14 cellular contexts compared by ENCODE assay signal in genomic region chr16:2533912-2534311, GRCh38. TPM values are rescaled to one million over a fixed set of nuclear protein-coding genes. Genes with fewer than 3 reads are reported as not detected.
A peak's percentile ranks its signal among the peaks of the same experiment; 100 is the strongest.
DNase-seq lines count a peak whose midpoint lies in the region; ATAC-seq and TF ChIP-seq lines count a peak whose summit lies in the region.
"Had no signal": no experiment of that assay in that cellular context is flagged by ENCODE, and none has a peak within 500 bp of the region (broad histone marks: within the 10 kb centered on the region; RNA-seq: fewer than 3 reads in every experiment).

No MANE protein-coding gene starts in this region.

- peaks cover 16% of the 10 kb centered on the region for H3K4me1 ChIP-seq in CD8-positive, alpha-beta memory T cell (ENCODE audit: insufficient read depth, low read length)

- H3K4me3 Mint-ChIP-seq in CD14-positive monocyte (no peak overlapping the region), nephron (peak overlapping the region; percentile 71 to 79 (median 74))
- peak overlapping the region in 6 of 7 donors; percentile 54 to 87 (median 62) for H3K4me3 Mint-ChIP-seq in CD8-positive, alpha-beta memory T cell
- peak overlapping the region; percentile 41 for H3K4me3 Mint-ChIP-seq in activated naive CD8-positive, alpha-beta T cell treated with anti-CD3 and anti-CD28 coated beads, Interleukin-2, amount 50 U/mL, for 24 hours

- H3K27ac Mint-ChIP-seq in CD14-positive monocyte (peak overlapping the region in 5 of 7 donors; percentile 46 to 100 (median 77)), nephron (peak overlapping the region in 2 of 3 experiments; percentile 21 to 39)
- H3K27ac Mint-ChIP-seq in CD8-positive, alpha-beta memory T cell = peak overlapping the region in 7 of 8 donors; percentile 54 to 99 (median 80)
- H3K27ac Mint-ChIP-seq in activated naive CD8-positive, alpha-beta T cell treated with anti-CD3 and anti-CD28 coated beads, Interleukin-2, amount 50 U/mL, for 24 hours = peak overlapping the region; percentile 55

- peaks cover 18 to 28% of the 10 kb centered on the region in 2 donors for H3K36me3 Mint-ChIP-seq in CD14-positive monocyte
- peaks cover 0 to 18% (median 0%) of the 10 kb centered on the region in 3 donors for H3K36me3 Mint-ChIP-seq in CD8-positive, alpha-beta memory T cell
- peaks cover 4% of the 10 kb centered on the region for H3K36me3 Mint-ChIP-seq in activated naive CD8-positive, alpha-beta T cell treated with anti-CD3 and anti-CD28 coated beads, Interleukin-2, amount 50 U/mL, for 24 hours (ENCODE audit: low read depth)
- H3K36me3 Mint-ChIP-seq in nephron (ENCODE audit: low read depth) = no peaks in the 10 kb centered on the region

- H3K27me3 Mint-ChIP-seq in CD14-positive monocyte (ENCODE audit: low read depth in 3 of 3) (peaks cover 0 to 5% (median 4%) of the 10 kb centered on the region in 3 donors), nephron (ENCODE audit: low read depth) (no peaks in the 10 kb centered on the region)
- peaks cover 0 to 2% of the 10 kb centered on the region in 2 donors for H3K27me3 Mint-ChIP-seq in CD8-positive, alpha-beta memory T cell
- H3K27me3 Mint-ChIP-seq in activated naive CD8-positive, alpha-beta T cell treated with anti-CD3 and anti-CD28 coated beads, Interleukin-2, amount 50 U/mL, for 24 hours = no peaks in the 10 kb centered on the region

- ATAC-seq in activated naive CD8-positive, alpha-beta T cell treated with anti-CD3 and anti-CD28 coated beads, Interleukin-2, amount 50 U/mL, for 24 hours = no peak

- H3K27ac ChIP-seq in CD8-positive, alpha-beta memory T cell (ENCODE audit: low read depth, low read length) = no peak overlapping the region
- H3K27ac ChIP-seq: GM23248 had no signal

- intact Hi-C loops in CD14-positive monocyte (cut with micrococcal nuclease) = no loop called here

- H3K4me1 Mint-ChIP-seq in CD14-positive monocyte (peaks cover 55% of the 10 kb centered on the region), nephron (peaks cover 9% of the 10 kb centered on the region)
- peaks cover 22 to 37% (median 24%) of the 10 kb centered on the region in 3 donors for H3K4me1 Mint-ChIP-seq in CD8-positive, alpha-beta memory T cell
- peaks cover 28% of the 10 kb centered on the region for H3K4me1 Mint-ChIP-seq in activated naive CD8-positive, alpha-beta T cell treated with anti-CD3 and anti-CD28 coated beads, Interleukin-2, amount 50 U/mL, for 24 hours

- H3K9me3 ChIP-seq in CD8-positive, alpha-beta memory T cell (ENCODE audit: low read length) = no peaks in the 10 kb centered on the region

- DNase-seq in CD14-positive monocyte (ENCODE audit: low spot score) (no peak), NCI-H524 (lab: John Stamatoyannopoulos, UW) (no peak), COR-L47 (lab: John Stamatoyannopoulos, UW) (no peak), SKM-1 treated with dmso at 0.1 percent for 144 hours (lab: John Stamatoyannopoulos, UW; ENCODE audit: unreplicated experiment) (no peak)
- DNase-seq in CD8-positive, alpha-beta memory T cell = peak in 1 of 5 donors; percentile 21
- no peak for DNase-seq in activated naive CD8-positive, alpha-beta T cell treated with anti-CD3 and anti-CD28 coated beads, Interleukin-2, amount 50 U/mL, for 24 hours
- DNase-seq: activated CD4-positive, alpha-beta T cell treated with anti-CD3 and anti-CD28 coated beads for 4 hours; GM23248; NCI-H1417; NCI-H510A; stimulated activated CD4-positive, alpha-beta T cell treated with anti-CD3 and anti-CD28 coated beads, Interleukin-4, amount 100 ng/mL, for 1 hour; stimulated activated naive CD4-positive, alpha-beta T cell had no signal

- no peaks in the 10 kb centered on the region for H3K36me3 ChIP-seq in CD8-positive, alpha-beta memory T cell (ENCODE audit: insufficient read depth, low read length)

- no peaks in the 10 kb centered on the region for H3K9me3 Mint-ChIP-seq in CD14-positive monocyte
- peaks cover 0 to 7% (median 0%) of the 10 kb centered on the region in 5 donors for H3K9me3 Mint-ChIP-seq in CD8-positive, alpha-beta memory T cell
- H3K9me3 Mint-ChIP-seq in activated naive CD8-positive, alpha-beta T cell treated with anti-CD3 and anti-CD28 coated beads, Interleukin-2, amount 50 U/mL, for 24 hours = no peaks in the 10 kb centered on the region
- H3K9me3 Mint-ChIP-seq in nephron = no peaks in the 10 kb centered on the region

- CTCF ChIA-PET in CD8-positive, alpha-beta memory T cell (lab: Charles Lee) = no interaction called here

- no peaks in the 10 kb centered on the region for H3K27me3 ChIP-seq in CD8-positive, alpha-beta memory T cell (ENCODE audit: insufficient read depth, low read length, poor library complexity, severe bottlenecking)

- POLR2A ChIA-PET in CD8-positive, alpha-beta memory T cell (lab: Charles Lee) = interaction anchor here (1.2 to 1.4 kb wide), 2 partner anchors 19 to 569 kb away, joined by 3 to 4 read pairs; partner anchors contain the start of gene RPS2

- no peak for TF ChIP-seq CTCF in CD14-positive monocyte (IDR thresholded peaks at IDR 0.05)
- no peak for TF ChIP-seq CTCF in nephron (IDR thresholded peaks at IDR 0.05; ENCODE audit: unreplicated experiment in 3 of 3)

- no peak overlapping the region for H3K4me3 ChIP-seq in CD8-positive, alpha-beta memory T cell (ENCODE audit: low read length)
- H3K4me3 ChIP-seq: GM23248 had no signal

RNA-seq across cellular contexts. Expression of gene CEMP1, which starts 2.7 kb away (rescaled TPM):
- under 1 TPM in 1 of 2 donors, not detected in 1; 0.56 TPM for polyA plus RNA-seq in CD14-positive monocyte
- under 1 TPM in 1 of 2 experiments, not detected in 1; 0.16 TPM for total RNA-seq in CD8-positive, alpha-beta memory T cell
- 3.3 TPM for polyA plus RNA-seq in CD8-positive, alpha-beta memory T cell
- total RNA-seq: chondrocyte, GM23248 had no signal

RNA-seq across cellular contexts. Expression of gene PDPK1, which starts 3.9 kb away (rescaled TPM):
- polyA plus RNA-seq in CD14-positive monocyte = 10 to 100 TPM; 35.6 to 38.6 TPM
- 10 to 100 TPM; 56.8 to 58.5 TPM for total RNA-seq in CD8-positive, alpha-beta memory T cell
- polyA plus RNA-seq in CD8-positive, alpha-beta memory T cell = 46.2 TPM

RNA-seq across cellular contexts. Expression of gene AMDHD2, which starts 13.7 kb away (rescaled TPM):
- 1 to 10 TPM; 6.9 to 8.4 TPM for polyA plus RNA-seq in CD14-positive monocyte
- 10 to 100 TPM; 34.1 to 35.5 TPM for total RNA-seq in CD8-positive, alpha-beta memory T cell
- polyA plus RNA-seq in CD8-positive, alpha-beta memory T cell = 21.2 TPM

RNA-seq across cellular contexts. Expression of gene ATP6V0C, which starts 20.2 kb away (rescaled TPM):
- polyA plus RNA-seq in CD14-positive monocyte = 100 to 1,000 TPM; 176 to 187 TPM
- total RNA-seq in CD8-positive, alpha-beta memory T cell = 100 to 1,000 TPM; 154 to 157 TPM
- 101 TPM for polyA plus RNA-seq in CD8-positive, alpha-beta memory T cell

RNA-seq across cellular contexts. Expression of gene TBC1D24, which starts 59.0 kb away (rescaled TPM):
- 1 to 10 TPM in 1 of 2 donors, under 1 TPM in 1; 0.76 to 2.1 TPM for polyA plus RNA-seq in CD14-positive monocyte
- total RNA-seq in CD8-positive, alpha-beta memory T cell = 10 to 100 TPM; 28.3 to 32.7 TPM
- polyA plus RNA-seq in CD8-positive, alpha-beta memory T cell = 3.5 TPM

Comparison
In these comparisons a context has a peak if more than half of its experiments do, and no peak if none do; other contexts are left out.
1. H3K27ac Mint-ChIP-seq: peak in every context shown above with its lines; median percentile 80 in CD8-positive, alpha-beta memory T cell; 77 in CD14-positive monocyte; 55 in activated naive CD8-positive, alpha-beta T cell treated with anti-CD3 and anti-CD28 coated beads, Interleukin-2, amount 50 U/mL, for 24 hours; 30 in nephron.
2. H3K4me3 Mint-ChIP-seq: peak in CD8-positive, alpha-beta memory T cell (6 of 7), activated naive CD8-positive, alpha-beta T cell treated with anti-CD3 and anti-CD28 coated beads, Interleukin-2, amount 50 U/mL, for 24 hours (single experiment) and nephron (3 of 3); none in CD14-positive monocyte (0 of 2).